In the genomic region with DNA sequence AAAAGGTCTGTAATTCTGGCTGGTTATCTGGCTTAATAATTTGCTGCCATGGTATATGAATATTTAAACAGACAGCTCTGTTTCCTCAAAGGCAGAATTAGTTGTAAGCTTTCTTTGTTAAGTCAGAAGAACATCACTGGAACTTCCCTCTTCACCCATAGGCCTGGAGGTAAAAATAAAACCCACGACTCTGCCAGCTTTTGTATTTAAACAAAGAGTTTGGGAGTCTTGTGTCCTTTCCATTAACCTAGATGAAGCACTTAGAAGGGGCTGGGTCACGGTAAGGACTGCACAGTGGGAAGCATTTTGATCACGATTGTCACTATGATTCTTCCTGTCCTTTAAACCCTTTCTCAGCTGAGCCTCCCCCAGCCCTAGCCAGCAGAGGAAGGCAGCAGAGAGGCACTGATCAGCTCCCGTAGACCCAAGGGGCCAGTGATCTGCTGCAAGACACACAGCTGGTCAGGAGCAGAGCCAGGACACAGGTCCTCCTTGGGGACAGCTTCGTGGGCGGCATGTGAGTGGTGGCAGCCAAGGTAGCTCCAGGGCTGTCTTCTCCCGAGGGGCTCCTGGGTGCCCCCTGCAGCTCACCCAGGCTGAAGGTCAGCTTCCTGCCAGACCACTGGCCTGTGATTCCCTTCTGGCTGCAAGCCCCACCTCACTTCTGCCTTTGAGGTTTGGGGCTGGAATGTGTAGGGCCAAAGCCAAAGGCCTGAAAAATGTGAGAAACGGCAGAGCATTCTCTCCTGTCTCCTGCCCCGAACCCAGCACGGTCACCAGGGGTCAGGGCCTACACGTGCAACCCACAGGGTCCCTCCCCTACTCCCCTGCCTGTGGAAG, we compare ENCODE assay signal across 10 cellular contexts. TPM values are rescaled to one million over a fixed set of nuclear protein-coding genes. Genes with fewer than 3 reads are reported as not detected.
DNase-seq lines count a peak whose midpoint lies in the region; ATAC-seq lines count a peak whose summit lies in the region.
"Had no signal": no experiment of that assay in that cellular context is flagged by ENCODE, and none has a peak within 500 bp of the region (broad histone marks: within the 10 kb centered on the region; RNA-seq: fewer than 3 reads in every experiment).

No MANE protein-coding gene starts in this region.

- in situ Hi-C loops in KBM-7 (cut with MboI; ENCODE audit: low pct_unique_long_range_greater_than_20kb, low sequenced_read_pairs), result no loop called here

- H3K4me1 Mint-ChIP-seq in natural killer cell treated with Interleukin-12 subunit alpha and Interleukin-12 subunit beta and Interleukin-15 and Interleukin-18, amount 100 ng/mL, for 72 hours (ENCODE audit: low read depth in 2 of 2), result peaks cover 33 to 42% of the 10 kb centered on the region in 2 donors

- H3K27me3 Mint-ChIP-seq in natural killer cell treated with Interleukin-12 subunit alpha and Interleukin-12 subunit beta and Interleukin-15 and Interleukin-18, amount 100 ng/mL, for 72 hours, result no peaks in the 10 kb centered on the region

- peak overlapping the region; percentile 9 to 66 for H3K27ac Mint-ChIP-seq in natural killer cell treated with Interleukin-12 subunit alpha and Interleukin-12 subunit beta and Interleukin-15 and Interleukin-18, amount 100 ng/mL, for 72 hours
- H3K27ac Mint-ChIP-seq: GM23338 had no signal

- peak; percentile 34 for DNase-seq in EH (ENCODE audit: low read depth)
- DNase-seq in KBM-7, result peak; percentile 33
- DNase-seq in amniotic epithelial cell (ENCODE audit: low read depth), result peak; percentile 41
- no peak for DNase-seq in natural killer cell treated with Interleukin-12 subunit alpha and Interleukin-12 subunit beta and Interleukin-15 and Interleukin-18, amount 100 ng/mL, for 72 hours (ENCODE audit: low spot score)
- no peak for DNase-seq in stimulated activated CD4-positive, alpha-beta T cell treated with anti-CD3 and anti-CD28 coated beads, Interleukin-1b, Interleukin-23, amount 100 ng/mL, for 48 hours
- no peak for DNase-seq in NCI-H1694 (lab: John Stamatoyannopoulos, UW)
- DNase-seq: GDM1 had no signal

- no peaks in the 10 kb centered on the region for H3K36me3 Mint-ChIP-seq in natural killer cell treated with Interleukin-12 subunit alpha and Interleukin-12 subunit beta and Interleukin-15 and Interleukin-18, amount 100 ng/mL, for 72 hours

- peak overlapping the region; percentile 30 for H3K4me3 Mint-ChIP-seq in natural killer cell treated with Interleukin-12 subunit alpha and Interleukin-12 subunit beta and Interleukin-15 and Interleukin-18, amount 100 ng/mL, for 72 hours
- H3K4me3 Mint-ChIP-seq: GM23338 had no signal

- no peaks in the 10 kb centered on the region for H3K9me3 Mint-ChIP-seq in natural killer cell treated with Interleukin-12 subunit alpha and Interleukin-12 subunit beta and Interleukin-15 and Interleukin-18, amount 100 ng/mL, for 72 hours
- H3K9me3 Mint-ChIP-seq: GM23338 had no signal

- no peak for ATAC-seq in natural killer cell treated with Interleukin-12 subunit alpha and Interleukin-12 subunit beta and Interleukin-15 and Interleukin-18, amount 100 ng/mL, for 72 hours
- ATAC-seq in HG03521 (IDR thresholded peaks at IDR 0.05; ENCODE audit: unreplicated experiment) (no peak), HG03025 (IDR thresholded peaks at IDR 0.05; ENCODE audit: low FRiP score, unreplicated experiment) (no peak)
- ATAC-seq: GM23338 had no signal

RNA-seq across cellular contexts. Expression of a gene that starts 4.0 kb away (rescaled TPM):
- total RNA-seq in natural killer cell treated with Interleukin-12 subunit alpha and Interleukin-12 subunit beta and Interleukin-15 and Interleukin-18, amount 100 ng/mL, for 72 hours, result 100 to 1,000 TPM; 150 to 153 TPM
- total RNA-seq: GM23338 had no signal

RNA-seq across cellular contexts. Expression of a gene that starts 38.1 kb away (rescaled TPM):
- total RNA-seq in natural killer cell treated with Interleukin-12 subunit alpha and Interleukin-12 subunit beta and Interleukin-15 and Interleukin-18, amount 100 ng/mL, for 72 hours, result 1 to 10 TPM in 1 of 2 donors, under 1 TPM in 1; 0.31 to 1.1 TPM

Comparison
In these comparisons a context has a peak if more than half of its experiments do, and no peak if none do; other contexts are left out.
1. DNase-seq: peak in EH (single experiment), KBM-7 (single experiment) and amniotic epithelial cell (single experiment); none in natural killer cell treated with Interleukin-12 subunit alpha and Interleukin-12 subunit beta and Interleukin-15 and Interleukin-18, amount 100 ng/mL, for 72 hours (single experiment), stimulated activated CD4-positive, alpha-beta T cell treated with anti-CD3 and anti-CD28 coated beads, Interleukin-1b, Interleukin-23, amount 100 ng/mL, for 48 hours (single experiment) and NCI-H1694 (single experiment).